In the genomic region with DNA sequence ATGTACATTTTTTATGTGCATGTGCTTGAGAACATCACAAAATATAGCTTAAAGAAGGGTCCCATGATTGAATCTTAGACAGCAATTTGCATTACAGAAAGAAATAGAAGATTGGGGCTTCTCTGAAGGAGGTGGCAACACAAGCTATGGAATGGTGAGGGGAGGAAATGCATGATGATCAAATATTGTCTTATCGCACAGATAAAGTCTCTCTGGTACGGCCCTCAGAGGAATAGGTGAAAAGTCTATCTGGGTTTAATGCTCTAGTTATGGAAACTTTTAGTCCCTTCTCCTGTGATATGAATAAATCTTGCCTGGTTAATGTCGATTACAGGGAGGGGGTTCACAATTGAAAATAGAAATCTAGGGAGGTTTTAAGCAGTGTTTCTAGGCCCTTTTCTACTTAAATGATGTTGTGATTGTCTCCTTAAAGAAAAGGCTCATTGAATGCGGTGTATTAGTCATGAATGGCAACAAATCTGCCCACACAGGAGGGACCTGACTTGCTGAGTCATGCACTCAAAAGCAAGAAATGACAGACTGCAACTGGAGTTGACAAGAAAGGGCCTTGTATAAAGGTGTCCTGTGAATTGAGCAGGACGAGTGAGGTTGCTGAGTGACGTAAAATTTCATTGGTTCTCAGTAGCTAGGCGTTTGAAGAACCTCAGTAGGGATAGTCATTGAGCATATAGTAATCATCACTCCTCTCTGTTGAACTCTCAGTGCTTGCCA, we compare ENCODE assay signal across 9 cellular contexts.
DNase-seq lines count a peak whose midpoint lies in the region; ATAC-seq and TF ChIP-seq lines count a peak whose summit lies in the region.
"Had no signal": no experiment of that assay in that cellular context is flagged by ENCODE, and none has a peak within 500 bp of the region (broad histone marks: within the 10 kb centered on the region; RNA-seq: fewer than 3 reads in every experiment).

No MANE protein-coding gene starts in this region.

- no peak overlapping the region for H3K23ac ChIP-seq in mesenchymal stem cell (ENCODE audit: low read length in 2 of 2)

- H3K4me3 ChIP-seq in mesenchymal stem cell (ENCODE audit: insufficient read depth in 1 of 2, low read depth in 1 of 2, low read length in 2 of 2): no peak overlapping the region
- no peak overlapping the region for H3K4me3 ChIP-seq in dorsolateral prefrontal cortex
- H3K4me3 ChIP-seq: heart right ventricle had no signal

- DNase-seq in activated CD4-positive, alpha-beta memory T cell treated with anti-CD3 and anti-CD28 coated beads, Interleukin-2, amount 10 ng/mL, durations not matched to agents 7 days and 5 days: peak; percentile 17
- DNase-seq in mesenchymal stem cell (peak; percentile 72), NCI-H748 treated with DMSO at 0.1 percent for 48 hours (lab: John Stamatoyannopoulos, UW) (no peak), dorsolateral prefrontal cortex (no peak), DMS79 (lab: John Stamatoyannopoulos, UW) (no peak)
- DNase-seq: heart right ventricle had no signal

- H2BK12ac ChIP-seq in mesenchymal stem cell (ENCODE audit: low read length in 2 of 2): no peak overlapping the region

- H3K27me3 ChIP-seq in mesenchymal stem cell (ENCODE audit: control insufficient read depth in 1 of 2, insufficient read depth in 1 of 2, low read length in 2 of 2): no peaks in the 10 kb centered on the region
- no peaks in the 10 kb centered on the region for H3K27me3 ChIP-seq in dorsolateral prefrontal cortex
- H3K27me3 ChIP-seq: heart right ventricle had no signal

- no peak overlapping the region for H2BK15ac ChIP-seq in mesenchymal stem cell (ENCODE audit: low read depth, poor library complexity, severe bottlenecking)

- intact Hi-C loops in dorsolateral prefrontal cortex (cut with DNase I): no loop called here

- no peaks in the 10 kb centered on the region for H3K27me3 Mint-ChIP-seq in activated CD4-positive, alpha-beta memory T cell treated with anti-CD3 and anti-CD28 coated beads, Interleukin-2, amount 10 ng/mL, durations not matched to agents 7 days and 5 days

- H3K79me1 ChIP-seq in mesenchymal stem cell (replicated peaks; ENCODE audit: low read length, poor library complexity, severe bottlenecking): no peaks in the 10 kb centered on the region

- no peak overlapping the region for H3K27ac Mint-ChIP-seq in activated CD4-positive, alpha-beta memory T cell treated with anti-CD3 and anti-CD28 coated beads, Interleukin-2, amount 10 ng/mL, durations not matched to agents 7 days and 5 days

- H3K9me3 Mint-ChIP-seq in activated CD4-positive, alpha-beta memory T cell treated with anti-CD3 and anti-CD28 coated beads, Interleukin-2, amount 10 ng/mL, durations not matched to agents 7 days and 5 days: no peaks in the 10 kb centered on the region

- POLR2A ChIA-PET in activated CD4-positive, alpha-beta memory T cell treated with anti-CD3 and anti-CD28 coated beads, Interleukin-2, amount 10 ng/mL, durations not matched to agents 7 days and 5 days (lab: Charles Lee): no interaction called here

- H3K27ac ChIP-seq in mesenchymal stem cell (ENCODE audit: low read length, poor library complexity, severe bottlenecking): no peak overlapping the region
- H3K27ac ChIP-seq in dorsolateral prefrontal cortex: peak overlapping the region in 1 of 59 donors; percentile 0
- H3K27ac ChIP-seq: heart right ventricle had no signal

- H3K36me3 ChIP-seq in mesenchymal stem cell (ENCODE audit: control insufficient read depth in 1 of 2, insufficient read depth in 2 of 2, low read depth in 1 of 2, low read length in 2 of 2): no peaks in the 10 kb centered on the region
- H3K36me3 ChIP-seq: heart right ventricle had no signal

- no peak overlapping the region for H2BK5ac ChIP-seq in mesenchymal stem cell (ENCODE audit: low read depth, low read length, poor library complexity, severe bottlenecking)

- no peaks in the 10 kb centered on the region for H3K4me1 ChIP-seq in mesenchymal stem cell (ENCODE audit: control insufficient read depth, insufficient read depth, low read depth, low read length)

- H4K91ac ChIP-seq in mesenchymal stem cell (ENCODE audit: low read length): no peak overlapping the region

- CTCF ChIA-PET in activated CD4-positive, alpha-beta memory T cell treated with anti-CD3 and anti-CD28 coated beads, Interleukin-2, amount 10 ng/mL, durations not matched to agents 7 days and 5 days (lab: Charles Lee): no interaction called here

- H3K4me1 Mint-ChIP-seq in activated CD4-positive, alpha-beta memory T cell treated with anti-CD3 and anti-CD28 coated beads, Interleukin-2, amount 10 ng/mL, durations not matched to agents 7 days and 5 days: peaks cover 4% of the 10 kb centered on the region

- H3K4ac ChIP-seq in mesenchymal stem cell (ENCODE audit: low read depth in 1 of 2, low read length in 2 of 2): no peak overlapping the region

- ATAC-seq in GM18517 (IDR thresholded peaks at IDR 0.05; ENCODE audit: unreplicated experiment) (peak; percentile 82), HG02938 (IDR thresholded peaks at IDR 0.05; ENCODE audit: unreplicated experiment) (peak; percentile 90), HG02642 (IDR thresholded peaks at IDR 0.05; ENCODE audit: poor library complexity, unreplicated experiment) (no peak)

- TF ChIP-seq CTCF in dorsolateral prefrontal cortex (IDR thresholded peaks at IDR 0.05 in 54 of 56, conservative IDR thresholded peaks at IDR 0.05 in 2 of 56; ENCODE audit: low read depth in 1 of 56, partially characterized antibody in 56 of 56): no peak

- no peaks in the 10 kb centered on the region for H3K36me3 Mint-ChIP-seq in activated CD4-positive, alpha-beta memory T cell treated with anti-CD3 and anti-CD28 coated beads, Interleukin-2, amount 10 ng/mL, durations not matched to agents 7 days and 5 days (ENCODE audit: low read depth)

- H2AK5ac ChIP-seq in mesenchymal stem cell (ENCODE audit: low read length, severe bottlenecking): no peak overlapping the region

- 78% methylated on average over 6 of the region's 7 CpGs for WGBS in mesenchymal stem cell

- H3K9ac ChIP-seq in mesenchymal stem cell (ENCODE audit: low read length): no peak overlapping the region

- no peak overlapping the region for H3K18ac ChIP-seq in mesenchymal stem cell (ENCODE audit: low read depth in 1 of 2, low read length in 2 of 2)

- no peak overlapping the region for H3K4me2 ChIP-seq in mesenchymal stem cell (ENCODE audit: low read length, poor library complexity, severe bottlenecking)

- H3K14ac ChIP-seq in mesenchymal stem cell (ENCODE audit: low read length in 2 of 2): no peak overlapping the region

- H3K4me3 Mint-ChIP-seq in activated CD4-positive, alpha-beta memory T cell treated with anti-CD3 and anti-CD28 coated beads, Interleukin-2, amount 10 ng/mL, durations not matched to agents 7 days and 5 days: no peak overlapping the region

- H4K8ac ChIP-seq in mesenchymal stem cell (ENCODE audit: low read length): no peak overlapping the region

- H2AFZ ChIP-seq in mesenchymal stem cell (ENCODE audit: low read depth, low read length): no peak overlapping the region

- H3K9me3 ChIP-seq in mesenchymal stem cell (ENCODE audit: control insufficient read depth, low read length): peaks cover 26% of the 10 kb centered on the region

- H2BK120ac ChIP-seq in mesenchymal stem cell (ENCODE audit: low read depth, low read length): no peak overlapping the region

Comparison
In these comparisons a context has a peak if more than half of its experiments do, and no peak if none do; other contexts are left out.
1. DNase-seq: peak in activated CD4-positive, alpha-beta memory T cell treated with anti-CD3 and anti-CD28 coated beads, Interleukin-2, amount 10 ng/mL, durations not matched to agents 7 days and 5 days (single experiment) and mesenchymal stem cell (single experiment); none in NCI-H748 treated with DMSO at 0.1 percent for 48 hours (single experiment), dorsolateral prefrontal cortex (0 of 10) and DMS79 (single experiment).